ENCODE assay signal across 21 cellular contexts in genomic region chr2:236318401-236318800, GRCh38. TPM values are rescaled to one million over a fixed set of nuclear protein-coding genes. Genes with fewer than 3 reads are reported as not detected.
DNase-seq lines count a peak whose midpoint lies in the region; ATAC-seq and FAIRE-seq lines count a peak whose summit lies in the region.
"Had no signal": no experiment of that assay in that cellular context is flagged by ENCODE, and none has a peak within 500 bp of the region (broad histone marks: within the 10 kb centered on the region; RNA-seq: fewer than 3 reads in every experiment).

No MANE protein-coding gene starts in this region.

- H3K27me3 ChIP-seq in BLaER1 (no peaks in the 10 kb centered on the region), mesenchymal stem cell (ENCODE audit: control insufficient read depth in 1 of 2, insufficient read depth in 1 of 2, low read length in 2 of 2) (peaks cover 0 to 46% of the 10 kb centered on the region in 2 experiments), trophoblast cell (ENCODE audit: insufficient read depth, low read length) (no peaks in the 10 kb centered on the region)

- no peaks in the 10 kb centered on the region for H3K36me3 ChIP-seq in BLaER1
- no peaks in the 10 kb centered on the region for H3K36me3 ChIP-seq in mesenchymal stem cell (ENCODE audit: control insufficient read depth in 1 of 2, insufficient read depth in 2 of 2, low read depth in 1 of 2, low read length in 2 of 2)
- H3K36me3 ChIP-seq in trophoblast cell (ENCODE audit: control insufficient read depth in 1 of 2, insufficient read depth in 2 of 2, low read length in 2 of 2), result peaks cover 0 to 1% of the 10 kb centered on the region in 2 experiments
- H3K36me3 ChIP-seq: BE2C had no signal

- H3K23ac ChIP-seq in mesenchymal stem cell (ENCODE audit: low read length in 2 of 2), result no peak overlapping the region
- no peak overlapping the region for H3K23ac ChIP-seq in trophoblast cell (ENCODE audit: low read length)

- DNase-seq in HTR-8/SVneo (ENCODE audit: insufficient read length, low spot score) (no peak), mesenchymal stem cell (no peak), trophoblast cell (no peak), NOMO-1 (lab: John Stamatoyannopoulos, UW; ENCODE audit: unreplicated experiment in 2 of 2) (no peak)
- DNase-seq: 8988T; ACHN; AML-193; BE2C; Caco-2; CD4-positive, CD25-positive, alpha-beta regulatory T cell; CD8-positive, alpha-beta T cell; DND-41; GOT3; H7; HCEC 1CT had no signal

- H3K4me1 ChIP-seq in BLaER1 (peaks cover 13% of the 10 kb centered on the region), mesenchymal stem cell (ENCODE audit: control insufficient read depth, insufficient read depth, low read depth, low read length) (no peaks in the 10 kb centered on the region), trophoblast cell (ENCODE audit: control insufficient read depth in 1 of 2, insufficient read depth in 2 of 2, low read length in 2 of 2) (no peaks in the 10 kb centered on the region)
- H3K4me1 ChIP-seq: A549, BE2C, Caco-2 had no signal

- H3K4ac ChIP-seq in mesenchymal stem cell (ENCODE audit: low read depth in 1 of 2, low read length in 2 of 2) (no peak overlapping the region), trophoblast cell (ENCODE audit: low read depth, low read length) (no peak overlapping the region)

- H4K91ac ChIP-seq in mesenchymal stem cell (ENCODE audit: low read length), result peak overlapping the region; percentile 86
- no peak overlapping the region for H4K91ac ChIP-seq in trophoblast cell (ENCODE audit: low read depth, low read length)

- H3K14ac ChIP-seq in mesenchymal stem cell (ENCODE audit: low read length in 2 of 2) (no peak overlapping the region), trophoblast cell (ENCODE audit: low read length) (no peak overlapping the region)

- ATAC-seq in HG03139 (IDR thresholded peaks at IDR 0.05; ENCODE audit: unreplicated experiment) (no peak), GM21367 (IDR thresholded peaks at IDR 0.05; ENCODE audit: unreplicated experiment) (no peak)
- ATAC-seq: CD8-positive, alpha-beta T cell had no signal

- H3K18ac ChIP-seq in mesenchymal stem cell (ENCODE audit: low read depth in 1 of 2, low read length in 2 of 2), result no peak overlapping the region
- H3K18ac ChIP-seq in trophoblast cell (ENCODE audit: low read length), result no peak overlapping the region

- H2AK5ac ChIP-seq in mesenchymal stem cell (ENCODE audit: low read length, severe bottlenecking) (no peak overlapping the region), trophoblast cell (ENCODE audit: low read length) (no peak overlapping the region)

- no peak overlapping the region for H2BK15ac ChIP-seq in mesenchymal stem cell (ENCODE audit: low read depth, poor library complexity, severe bottlenecking)

- H4K8ac ChIP-seq in mesenchymal stem cell (ENCODE audit: low read length) (no peak overlapping the region), trophoblast cell (ENCODE audit: low read depth, low read length) (no peak overlapping the region)

- H3K4me3 ChIP-seq in BLaER1, result no peak overlapping the region
- H3K4me3 ChIP-seq in mesenchymal stem cell (ENCODE audit: insufficient read depth in 1 of 2, low read depth in 1 of 2, low read length in 2 of 2), result peak overlapping the region in 1 of 2 experiments; percentile 20
- peak overlapping the region; percentile 39 for H3K4me3 ChIP-seq in trophoblast cell (ENCODE audit: low read depth, low read length)
- H3K4me3 ChIP-seq: A549 had no signal

- H4K12ac ChIP-seq in trophoblast cell (ENCODE audit: low read depth, low read length), result no peak overlapping the region

- H2AFZ ChIP-seq in mesenchymal stem cell (ENCODE audit: low read depth, low read length) (no peak overlapping the region), trophoblast cell (ENCODE audit: insufficient read depth, low read length, poor library complexity) (no peak overlapping the region)

- H3K79me1 ChIP-seq in mesenchymal stem cell (replicated peaks; ENCODE audit: low read length, poor library complexity, severe bottlenecking) (no peaks in the 10 kb centered on the region), trophoblast cell (ENCODE audit: low read length) (no peaks in the 10 kb centered on the region)

- H3K79me2 ChIP-seq in trophoblast cell (ENCODE audit: control insufficient read depth, insufficient read depth, low read length, poor library complexity), result no peaks in the 10 kb centered on the region

- H2BK12ac ChIP-seq in mesenchymal stem cell (ENCODE audit: low read length in 2 of 2) (no peak overlapping the region), trophoblast cell (ENCODE audit: low read length) (no peak overlapping the region)

- no peak overlapping the region for H3K27ac ChIP-seq in BLaER1
- H3K27ac ChIP-seq in mesenchymal stem cell (ENCODE audit: low read length, poor library complexity, severe bottlenecking), result no peak overlapping the region
- H3K27ac ChIP-seq in trophoblast cell (ENCODE audit: low read depth, low read length), result no peak overlapping the region
- H3K27ac ChIP-seq: A549, C4-2B had no signal

- H4K20me1 ChIP-seq in BLaER1, result no peaks in the 10 kb centered on the region

- H3K9ac ChIP-seq in BLaER1 (no peak overlapping the region), mesenchymal stem cell (ENCODE audit: low read length) (no peak overlapping the region), trophoblast cell (ENCODE audit: low read length) (no peak overlapping the region)

- H2BK5ac ChIP-seq in mesenchymal stem cell (ENCODE audit: low read depth, low read length, poor library complexity, severe bottlenecking) (no peak overlapping the region), trophoblast cell (ENCODE audit: low read depth, low read length, poor library complexity) (no peak overlapping the region)

- H3K9me3 ChIP-seq in BLaER1 (peaks cover 4% of the 10 kb centered on the region; the same call in 1 of the 2 replicates), mesenchymal stem cell (ENCODE audit: control insufficient read depth, low read length) (peaks cover 7% of the 10 kb centered on the region), trophoblast cell (ENCODE audit: insufficient read depth, low read depth, low read length) (peaks cover 2% of the 10 kb centered on the region)
- H3K9me3 ChIP-seq: BE2C, Caco-2 had no signal

- H3K4me2 ChIP-seq in BLaER1 (peak overlapping the region; percentile 50; the same call in 1 of the 2 replicates), mesenchymal stem cell (ENCODE audit: low read length, poor library complexity, severe bottlenecking) (no peak overlapping the region), trophoblast cell (ENCODE audit: low read length) (no peak overlapping the region)
- H3K4me2 ChIP-seq: A549 had no signal

- FAIRE-seq in HTR-8/SVneo (lab: Jason Lieb, UNC), result peak; percentile 95
- FAIRE-seq: A549, G401.6 had no signal

- 88% methylated on average over 5 of the region's 5 CpGs for WGBS in mesenchymal stem cell
- WGBS in trophoblast cell (ENCODE audit: extremely low coverage, insufficient coverage, insufficient read length), result no CpG with 5 or more reads among the region's 5 CpGs

- no peak overlapping the region for H2BK120ac ChIP-seq in mesenchymal stem cell (ENCODE audit: low read depth, low read length)
- no peak overlapping the region for H2BK120ac ChIP-seq in trophoblast cell (ENCODE audit: insufficient read depth, low read length, poor library complexity)

RNA-seq across cellular contexts. Expression of gene ASB18, which starts 54.2 kb away (rescaled TPM):
- not detected for polyA plus RNA-seq in mesenchymal stem cell (2013, experiment 1 of 2)
- polyA plus RNA-seq in mesenchymal stem cell (2013, experiment 2 of 2), result not detected
- not detected in 2 replicates for polyA plus RNA-seq in trophoblast cell (2013)
- polyA plus RNA-seq: A549; CD4-positive, CD25-positive, alpha-beta regulatory T cell had no signal
